ENCODE assay signal across 11 cellular contexts in genomic region chr13:42876270-42876714, GRCh38.
A peak's percentile ranks its signal among the peaks of the same experiment; 100 is the strongest.
DNase-seq lines count a peak whose midpoint lies in the region; ATAC-seq and TF ChIP-seq lines count a peak whose summit lies in the region.
"Had no signal": no experiment of that assay in that cellular context is flagged by ENCODE, and none has a peak within 500 bp of the region (broad histone marks: within the 10 kb centered on the region; RNA-seq: fewer than 3 reads in every experiment).

No MANE protein-coding gene starts in this region.

- no peak overlapping the region for H3K27ac Mint-ChIP-seq in activated CD8-positive, alpha-beta T cell treated with anti-CD3 and anti-CD28 coated beads for 36 hours
- no peak overlapping the region for H3K27ac Mint-ChIP-seq in activated CD8-positive, alpha-beta T cell treated with anti-CD3 and anti-CD28 coated beads, Interleukin-2, amount 10 ng/mL, durations not matched to agents 7 days and 5 days

- peak overlapping the region; percentile 26 for H3K4me3 ChIP-seq in SJCRH30
- no peak overlapping the region for H3K4me3 ChIP-seq in effector memory CD4-positive, alpha-beta T cell (ENCODE audit: insufficient read depth, low read depth, low read length, poor library complexity, severe bottlenecking)
- H3K4me3 ChIP-seq: heart right ventricle had no signal

- CTCF ChIA-PET in activated CD8-positive, alpha-beta T cell treated with anti-CD3 and anti-CD28 coated beads for 36 hours (lab: Charles Lee) = no interaction called here
- CTCF ChIA-PET in activated CD8-positive, alpha-beta T cell treated with anti-CD3 and anti-CD28 coated beads, Interleukin-2, amount 10 ng/mL, durations not matched to agents 7 days and 5 days (lab: Charles Lee) = interaction anchor here (0.7 kb wide), 1 partner anchor 32 kb away, joined by 3 read pairs; no protein-coding TSS in a partner anchor

- peaks cover 18% of the 10 kb centered on the region for H3K27me3 Mint-ChIP-seq in activated CD8-positive, alpha-beta T cell treated with anti-CD3 and anti-CD28 coated beads for 36 hours
- H3K27me3 Mint-ChIP-seq in activated CD8-positive, alpha-beta T cell treated with anti-CD3 and anti-CD28 coated beads, Interleukin-2, amount 10 ng/mL, durations not matched to agents 7 days and 5 days (ENCODE audit: low read depth) = peaks cover 24% of the 10 kb centered on the region

- H3K27ac ChIP-seq in SJCRH30 = no peak overlapping the region
- no peak overlapping the region for H3K27ac ChIP-seq in effector memory CD4-positive, alpha-beta T cell (ENCODE audit: insufficient read depth, low read length, poor library complexity, severe bottlenecking)

- intact Hi-C loops in activated CD8-positive, alpha-beta T cell treated with anti-CD3 and anti-CD28 coated beads for 36 hours (cut with micrococcal nuclease) = no loop called here

- no peak for TF ChIP-seq CTCF in activated CD8-positive, alpha-beta T cell treated with anti-CD3 and anti-CD28 coated beads for 36 hours (IDR thresholded peaks at IDR 0.05)

- peak; percentile 58 for ATAC-seq in activated CD8-positive, alpha-beta T cell treated with anti-CD3 and anti-CD28 coated beads for 36 hours
- ATAC-seq in activated CD8-positive, alpha-beta T cell treated with anti-CD3 and anti-CD28 coated beads, Interleukin-2, amount 10 ng/mL, durations not matched to agents 7 days and 5 days = no peak
- ATAC-seq in HG02970 (IDR thresholded peaks at IDR 0.05; ENCODE audit: low FRiP score, unreplicated experiment) (peak; percentile 93), SK-N-SH treated with all-trans-retinoic acid at 6 μM for 48 hours (no peak), esophagus mucosa (no peak)
- ATAC-seq in stimulated activated naive CD8-positive, alpha-beta T cell treated with anti-CD3 and anti-CD28 coated beads, Interleukin-15, Interleukin-2, amounts not matched to agents 100 U/mL and 50 U/mL, for 24 hours = peak; percentile 83
- ATAC-seq: heart right ventricle had no signal

- no peaks in the 10 kb centered on the region for H3K36me3 Mint-ChIP-seq in activated CD8-positive, alpha-beta T cell treated with anti-CD3 and anti-CD28 coated beads for 36 hours (ENCODE audit: low read depth)
- H3K36me3 Mint-ChIP-seq in activated CD8-positive, alpha-beta T cell treated with anti-CD3 and anti-CD28 coated beads, Interleukin-2, amount 10 ng/mL, durations not matched to agents 7 days and 5 days (ENCODE audit: low read depth) = peaks cover 2% of the 10 kb centered on the region

- H3K9me3 Mint-ChIP-seq in activated CD8-positive, alpha-beta T cell treated with anti-CD3 and anti-CD28 coated beads for 36 hours = no peaks in the 10 kb centered on the region
- H3K9me3 Mint-ChIP-seq in activated CD8-positive, alpha-beta T cell treated with anti-CD3 and anti-CD28 coated beads, Interleukin-2, amount 10 ng/mL, durations not matched to agents 7 days and 5 days (ENCODE audit: insufficient read depth) = no peaks in the 10 kb centered on the region

- peaks cover 5% of the 10 kb centered on the region for H3K4me1 Mint-ChIP-seq in activated CD8-positive, alpha-beta T cell treated with anti-CD3 and anti-CD28 coated beads for 36 hours (ENCODE audit: low read depth)
- no peaks in the 10 kb centered on the region for H3K4me1 Mint-ChIP-seq in activated CD8-positive, alpha-beta T cell treated with anti-CD3 and anti-CD28 coated beads, Interleukin-2, amount 10 ng/mL, durations not matched to agents 7 days and 5 days (ENCODE audit: low read depth)

- no peak for DNase-seq in activated CD8-positive, alpha-beta T cell treated with anti-CD3 and anti-CD28 coated beads for 36 hours
- no peak for DNase-seq in activated CD8-positive, alpha-beta T cell treated with anti-CD3 and anti-CD28 coated beads, Interleukin-2, amount 10 ng/mL, durations not matched to agents 7 days and 5 days
- no peak for DNase-seq in SJCRH30
- no peak for DNase-seq in stimulated activated naive CD8-positive, alpha-beta T cell treated with anti-CD3 and anti-CD28 coated beads, Interleukin-15, Interleukin-2, amounts not matched to agents 100 U/mL and 50 U/mL, for 24 hours
- no peak for DNase-seq in effector memory CD4-positive, alpha-beta T cell
- DNase-seq: activated CD8-positive, alpha-beta memory T cell treated with anti-CD3 and anti-CD28 coated beads for 24 hours; heart right ventricle; KG1 had no signal

- H3K4me3 Mint-ChIP-seq in activated CD8-positive, alpha-beta T cell treated with anti-CD3 and anti-CD28 coated beads for 36 hours = no peak overlapping the region
- H3K4me3 Mint-ChIP-seq in activated CD8-positive, alpha-beta T cell treated with anti-CD3 and anti-CD28 coated beads, Interleukin-2, amount 10 ng/mL, durations not matched to agents 7 days and 5 days = no peak overlapping the region

- no peaks in the 10 kb centered on the region for H3K27me3 ChIP-seq in SJCRH30
- H3K27me3 ChIP-seq in effector memory CD4-positive, alpha-beta T cell (replicated peaks; ENCODE audit: control insufficient read depth, insufficient read depth, low read length, poor library complexity, severe bottlenecking) = no peaks in the 10 kb centered on the region
- H3K27me3 ChIP-seq: heart right ventricle had no signal

- H3K36me3 ChIP-seq in SJCRH30 = no peaks in the 10 kb centered on the region
- H3K36me3 ChIP-seq in effector memory CD4-positive, alpha-beta T cell (ENCODE audit: control insufficient read depth, insufficient read depth, low read length) = no peaks in the 10 kb centered on the region
- H3K36me3 ChIP-seq: heart right ventricle had no signal

- no peaks in the 10 kb centered on the region for H3K9me3 ChIP-seq in SJCRH30 (replicated peaks)
- no peaks in the 10 kb centered on the region for H3K9me3 ChIP-seq in effector memory CD4-positive, alpha-beta T cell (ENCODE audit: control insufficient read depth, low read length)

- POLR2A ChIA-PET in activated CD8-positive, alpha-beta T cell treated with anti-CD3 and anti-CD28 coated beads for 36 hours (lab: Charles Lee) = interaction anchor here (1.0 kb wide), 1 partner anchor 18 kb away, joined by 3 read pairs; no protein-coding TSS in a partner anchor
- POLR2A ChIA-PET in activated CD8-positive, alpha-beta T cell treated with anti-CD3 and anti-CD28 coated beads, Interleukin-2, amount 10 ng/mL, durations not matched to agents 7 days and 5 days (lab: Charles Lee) = no interaction called here

- H3K4me1 ChIP-seq in SJCRH30 = 0 out of 2 replicates have a peak, but pooled peaks cover 3% of the 10 kb centered on the region
- no peaks in the 10 kb centered on the region for H3K4me1 ChIP-seq in effector memory CD4-positive, alpha-beta T cell (ENCODE audit: control insufficient read depth, insufficient read depth, low read length, poor library complexity, severe bottlenecking)

TF ChIP-seq in SK-N-SH treated with all-trans-retinoic acid at 6 μM for 48 hours, 23 proteins besides CTCF, POLR2A, EP300 and RAD21 (continues in another document):
- TF ChIP-seq ZFP30 (CRISPR knock-in tag; IDR thresholded peaks at IDR 0.05) (no peak), TSHZ2 (CRISPR knock-in tag; IDR thresholded peaks at IDR 0.05) (no peak), PATZ1 (CRISPR knock-in tag; IDR thresholded peaks at IDR 0.05; ENCODE audit: borderline replicate concordance) (no peak), RARB (CRISPR knock-in tag; IDR thresholded peaks at IDR 0.05) (no peak), PPARA (CRISPR knock-in tag; IDR thresholded peaks at IDR 0.05; ENCODE audit: borderline replicate concordance) (no peak)

Comparison
In these comparisons a context has a peak if more than half of its experiments do, and no peak if none do; other contexts are left out.
1. ATAC-seq: peak in activated CD8-positive, alpha-beta T cell treated with anti-CD3 and anti-CD28 coated beads for 36 hours (single experiment), HG02970 (single experiment) and stimulated activated naive CD8-positive, alpha-beta T cell treated with anti-CD3 and anti-CD28 coated beads, Interleukin-15, Interleukin-2, amounts not matched to agents 100 U/mL and 50 U/mL, for 24 hours (single experiment); none in activated CD8-positive, alpha-beta T cell treated with anti-CD3 and anti-CD28 coated beads, Interleukin-2, amount 10 ng/mL, durations not matched to agents 7 days and 5 days (single experiment), SK-N-SH treated with all-trans-retinoic acid at 6 μM for 48 hours (single experiment) and esophagus mucosa (single experiment).